Comparison of ENCODE assay signal across 9 cellular contexts in genomic region chr11:34916810-34917780, GRCh38. TPM values are rescaled to one million over a fixed set of nuclear protein-coding genes. Genes with fewer than 3 reads are reported as not detected.
DNase-seq lines count a peak whose midpoint lies in the region; ATAC-seq, FAIRE-seq and TF ChIP-seq lines count a peak whose summit lies in the region.
"Had no signal": no experiment of that assay in that cellular context is flagged by ENCODE, and none has a peak within 500 bp of the region (broad histone marks: within the 10 kb centered on the region; RNA-seq: fewer than 3 reads in every experiment).

No MANE protein-coding gene starts in this region.

- H2AK5ac ChIP-seq in IMR-90 (ENCODE audit: low read depth, low read length) = peak overlapping the region; percentile 82

- H3K27me3 ChIP-seq in IMR-90 (ENCODE audit: control insufficient read depth, insufficient read depth, low read length) (no peaks in the 10 kb centered on the region), GM12878 (replicated peaks in 1 of 2; ENCODE audit: control insufficient read depth in 2 of 2, insufficient read depth in 2 of 2, low read length in 1 of 2) (no peaks in the 10 kb centered on the region)

- H3K4me3 ChIP-seq in GM08714 (ENCODE audit: low read length) (peak overlapping the region; percentile 85), IMR-90 (ENCODE audit: insufficient read depth, low read depth, low read length) (peak overlapping the region; percentile 94), GM12878 (peak overlapping the region; percentile 99)

- no peak for FAIRE-seq in GM12878 (lab: Jason Lieb, UNC)
- FAIRE-seq: endometrium had no signal

- peak overlapping the region; percentile 88 for H2BK5ac ChIP-seq in IMR-90 (ENCODE audit: low read depth, low read length, poor library complexity, severe bottlenecking)

- peak overlapping the region; percentile 86 for H3K56ac ChIP-seq in IMR-90 (ENCODE audit: extremely low read depth, insufficient read depth, low read length)

- peak overlapping the region; percentile 87 for H3K23ac ChIP-seq in IMR-90 (ENCODE audit: low read depth, low read length)

- TF ChIP-seq POLR2A in IMR-90 (IDR thresholded peaks at IDR 0.05; ENCODE audit: low read depth, low read length) = no peak
- TF ChIP-seq POLR2A in GM12878 (IDR thresholded peaks at IDR 0.05; ENCODE audit: low read depth, low read length) = no peak

- H3K14ac ChIP-seq in IMR-90 (replicated peaks; ENCODE audit: low read depth, low read length) = peak overlapping the region; percentile 99

- H3K9me3 ChIP-seq in IMR-90 (ENCODE audit: control insufficient read depth, insufficient read depth, low read length) (no peaks in the 10 kb centered on the region), GM12878 (replicated peaks; ENCODE audit: control insufficient read depth, insufficient read depth, low read length) (no peaks in the 10 kb centered on the region)

- in situ Hi-C loops in IMR-90 (cut with MboI; ENCODE audit: low sequenced_read_pairs) (no loop called here), GM12878 (cut with MboI) (no loop called here)

- H4K5ac ChIP-seq in IMR-90 (ENCODE audit: low read depth, low read length) = peak overlapping the region; percentile 93

- BruUV-seq in IMR-90 (replicated peaks; lab: Mats Ljungman, UMichigan) (TSS peak; percentile 65), GM12878 (replicated peaks; lab: Mats Ljungman, UMichigan) (TSS peak; percentile 69)

- peak; percentile 30 for DNase-seq in IMR-90
- no peak for DNase-seq in GM12878 (ENCODE audit: low read depth, low spot score)
- peak; percentile 16 for DNase-seq in kidney tubule cell (ENCODE audit: low spot score)
- DNase-seq in substantia nigra (lab: John Stamatoyannopoulos, UW) = peak in 4 of 49 donors; percentile 35 to 65 (median 54)
- no peak for DNase-seq in GDM1 (lab: John Stamatoyannopoulos, UW)
- no peak for DNase-seq in ecto neural progenitor cell (ENCODE audit: low spot score)

- H3K9ac ChIP-seq in IMR-90 (ENCODE audit: low read depth, low read length) (peak overlapping the region; percentile 89), GM12878 (ENCODE audit: control insufficient read depth, insufficient read depth, low read length) (peak overlapping the region; percentile 81)

- peak overlapping the region; percentile 87 for H4K91ac ChIP-seq in IMR-90 (ENCODE audit: insufficient read depth, low read depth, low read length)

- H4K8ac ChIP-seq in IMR-90 (ENCODE audit: low read depth in 2 of 2, low read length in 2 of 2) = peak overlapping the region; percentile 66 to 96

- ATAC-seq in GM21528 (IDR thresholded peaks at IDR 0.05; ENCODE audit: low FRiP score, unreplicated experiment) (peak; percentile 37), IMR-90 (ENCODE audit: low read depth) (peak; percentile 16), GM12878 (peak; percentile 42)

- peak overlapping the region; percentile 90 for H2BK120ac ChIP-seq in IMR-90 (ENCODE audit: low read depth, low read length)

- H2AFZ ChIP-seq in IMR-90 (replicated peaks; ENCODE audit: low read length, poor library complexity) (peak overlapping the region; percentile 99), GM12878 (ENCODE audit: control insufficient read depth, low read depth, low read length) (peak overlapping the region; percentile 80)

- H2AK9ac ChIP-seq in IMR-90 (replicated peaks; ENCODE audit: low read depth, low read length, poor library complexity) = peak overlapping the region; percentile 97

- CTCF ChIA-PET in IMR-90 (lab: Yijun Ruan, JAX) = interaction anchor here (0.6 to 1.2 kb wide), 2 partner anchors 10 to 371 kb away, joined by 3 to 5 read pairs; no protein-coding TSS in a partner anchor
- CTCF ChIA-PET in GM12878 (lab: Yijun Ruan, JAX) = interaction anchor here (0.6 to 2.6 kb wide), 10 partner anchors 8 to 488 kb away, joined by 3 to 17 read pairs (median 4); no protein-coding TSS in a partner anchor

- H3K36me3 ChIP-seq in IMR-90 (ENCODE audit: control insufficient read depth, insufficient read depth, low read length) (no peaks in the 10 kb centered on the region), GM12878 (ENCODE audit: control insufficient read depth in 2 of 2, insufficient read depth in 2 of 2, low read length in 1 of 2) (no peaks in the 10 kb centered on the region)

- peak overlapping the region; percentile 97 for H3K4ac ChIP-seq in IMR-90 (ENCODE audit: low read depth, low read length)

- dilution Hi-C loops in IMR-90 (cut with HindIII; ENCODE audit: low sequenced_read_pairs, unreplicated experiment) = no loop called here

- peaks cover 24 to 80% of the 10 kb centered on the region in 2 experiments for H3K79me1 ChIP-seq in IMR-90 (ENCODE audit: low read depth in 1 of 2, low read length in 2 of 2)

- peak overlapping the region; percentile 85 for H3K18ac ChIP-seq in IMR-90 (ENCODE audit: low read depth, low read length)

- H2BK20ac ChIP-seq in IMR-90 (ENCODE audit: low read depth, low read length) = no peak overlapping the region

- POLR2A ChIA-PET in IMR-90 (lab: Charles Lee; ENCODE audit: unreplicated experiment) = interaction anchor here (0.6 to 1.3 kb wide), 3 partner anchors 11 to 241 kb away, joined by 3 to 5 read pairs (median 5); no protein-coding TSS in a partner anchor
- POLR2A ChIA-PET in GM12878 (lab: Charles Lee) = interaction anchor here (0.6 kb wide), 1 partner anchor 1140 kb away, joined by 4 read pairs; no protein-coding TSS in a partner anchor

- TF ChIP-seq RAD21 in IMR-90 (IDR thresholded peaks at IDR 0.05; ENCODE audit: low read length) = no peak
- TF ChIP-seq RAD21 in GM12878 (IDR thresholded peaks at IDR 0.05; ENCODE audit: insufficient read depth, low read depth, low read length) = no peak

- H3K4me1 ChIP-seq in IMR-90 (ENCODE audit: control insufficient read depth, insufficient read depth, low read length) (peaks cover 7% of the 10 kb centered on the region; the same call in 1 of the 2 replicates), GM12878 (ENCODE audit: control insufficient read depth, insufficient read depth, low read length) (no peaks in the 10 kb centered on the region)

- H4K20me1 ChIP-seq in IMR-90 (ENCODE audit: insufficient read depth, low read length) = no peaks in the 10 kb centered on the region
- no peaks in the 10 kb centered on the region for H4K20me1 ChIP-seq in GM12878 (ENCODE audit: control insufficient read depth, insufficient read depth)

- H3K4me2 ChIP-seq in IMR-90 (ENCODE audit: low read depth, low read length) = peak overlapping the region; percentile 49
- peak overlapping the region; percentile 62 for H3K4me2 ChIP-seq in GM12878 (ENCODE audit: control insufficient read depth, insufficient read depth)

- no CpG with 5 or more reads among the region's 26 CpGs for WGBS in IMR-90 (ENCODE audit: extremely low coverage in 2 of 2, insufficient read length in 1 of 2), 2 experiments
- WGBS in GM12878 (ENCODE audit: insufficient coverage, insufficient replicate concordance, low lambda C conversion rate, missing lambda C conversion rate) = 13% methylated on average over 26 of the region's 26 CpGs

- TF ChIP-seq CTCF in IMR-90 (conservative IDR thresholded peaks at IDR 0.05; ENCODE audit: low read depth, low read length) (no peak), GM12878 (IDR thresholded peaks at IDR 0.05 in 2 of 3, conservative IDR thresholded peaks at IDR 0.05 in 1 of 3; ENCODE audit: control insufficient read depth in 2 of 3, extremely low read depth in 1 of 3, insufficient read depth in 1 of 3, low read depth in 3 of 3, low read length in 3 of 3) (no peak)

- no peaks in the 10 kb centered on the region; the same call in 1 of the 2 replicates for H3K9me1 ChIP-seq in IMR-90 (ENCODE audit: insufficient read depth, low read length)

- RAD21 ChIA-PET in GM12878 (lab: Charles Lee; ENCODE audit: unreplicated experiment) = interaction anchor here (0.6 to 0.8 kb wide), 3 partner anchors 8 to 1791 kb away, joined by 3 read pairs; no protein-coding TSS in a partner anchor

- SMC1A ChIA-PET in GM12878 (lab: Charles Lee; ENCODE audit: uncharacterized antibody, unreplicated experiment) = interaction anchor here (0.6 to 2.9 kb wide), 3 partner anchors 9 to 250 kb away, joined by 3 to 10 read pairs (median 4); no protein-coding TSS in a partner anchor

- H3K27ac ChIP-seq in IMR-90 (ENCODE audit: insufficient read depth, low read length) = peak overlapping the region; percentile 89
- peak overlapping the region; percentile 75 for H3K27ac ChIP-seq in GM12878 (ENCODE audit: control insufficient read depth, insufficient read depth)
- H3K27ac ChIP-seq in substantia nigra (ENCODE audit: low read depth, low read length, poor library complexity, severe bottlenecking) = peak overlapping the region; percentile 56

- peaks cover 37% of the 10 kb centered on the region for H3K79me2 ChIP-seq in GM12878 (ENCODE audit: control insufficient read depth, insufficient read depth, low read length)

- intact Hi-C loops in IMR-90 (cut with micrococcal nuclease) = loop anchor here (1.0 kb wide), 1 partner anchor 60 kb away; no protein-coding TSS in a partner anchor
- intact Hi-C loops in GM12878 (cut with micrococcal nuclease; ENCODE audit: unreplicated experiment) = loop anchor here (2.0 kb wide), 1 partner anchor 474 kb away; no protein-coding TSS in a partner anchor

- TF ChIP-seq EP300 in GM12878 (IDR thresholded peaks at IDR 0.05; ENCODE audit: borderline replicate concordance in 1 of 2, control insufficient read depth in 1 of 2, low read depth in 2 of 2, low read length in 2 of 2) = no peak

- H2BK15ac ChIP-seq in IMR-90 (ENCODE audit: low read depth, low read length) = peak overlapping the region; percentile 53; the same call in 1 of the 3 replicates

RNA-seq across cellular contexts. Expression of gene PDHX, which starts 0.7 kb away (rescaled TPM):
- total RNA-seq in IMR-90 (2012; rRNA removed) (26.7 and 37.2 TPM in 2 replicates), GM12878 (2014; rRNA removed) (22.4 and 28.0 TPM in 2 replicates), GM12878 (2014; rRNA removed; fragmentation: Illumina TruSeq; extraction: Trizol) (27.6 and 29.8 TPM in 2 replicates), GM12878 (2021) (27.4 and 31.1 TPM in 2 replicates)
- polyA plus RNA-seq in IMR-90 (2012; rRNA removed) (18.6 and 19.8 TPM in 2 replicates), GM12878 (2011; rRNA removed) (32.7 and 44.5 TPM in 2 replicates), GM12878 (2014; fragmentation: Illumina TruSeq; extraction: Trizol) (28.7 and 31.5 TPM in 2 replicates), GM12878 (2014; fragmentation: Nextera tagmentation; extraction: Ambion mirVana) (10 to 100 TPM; 21.9 to 24.5 TPM), GM12878 (2014; rRNA removed) (13.2 and 14.5 TPM in 2 replicates), GM12878 (2016; fragmentation: Nextera tagmentation; extraction: Ambion mirVana) (10 to 100 TPM; 38.9 to 41.9 TPM)
- polyA plus RNA-seq in IMR-90 (2012; cell fraction: cytosol; rRNA removed) = 6.4 and 6.9 TPM in 2 replicates
- 5.5 and 20.4 TPM in 2 replicates for polyA plus RNA-seq in IMR-90 (2012; cell fraction: nucleus; rRNA removed; ENCODE audit: low replicate concordance)
- total RNA-seq in GM12878 (2013; cell fraction: nucleolus; rRNA removed) = 47.9 and 51.5 TPM in 2 replicates
- 11.6 TPM for polyA plus RNA-seq in GM12878 (2011; ENCODE audit: low read depth)
- 15.1 and 16.0 TPM in 2 replicates for polyA plus RNA-seq in GM12878 (2011; cell fraction: cytosol; rRNA removed)
- 10.1 and 13.1 TPM in 2 replicates for polyA plus RNA-seq in GM12878 (2011; cell fraction: nucleus; rRNA removed)
- 13.1 and 17.5 TPM in 2 replicates for polyA plus RNA-seq in GM12878 (2012)
- polyA minus RNA-seq in GM12878 (2011; rRNA and poly(A)+ RNA removed) = 21.8 and 22.2 TPM in 2 replicates
- polyA minus RNA-seq in GM12878 (2011; cell fraction: cytosol; rRNA and poly(A)+ RNA removed) = 6.9 and 10.9 TPM in 2 replicates
- 12.0 and 19.4 TPM in 2 replicates for polyA minus RNA-seq in GM12878 (2011; cell fraction: nucleus; rRNA and poly(A)+ RNA removed)

RNA-seq across cellular contexts. Expression of gene APIP, which starts 0.9 kb away (rescaled TPM):
- 9.9 and 23.1 TPM in 2 replicates for total RNA-seq in IMR-90 (2012; rRNA removed)
- polyA plus RNA-seq in IMR-90 (2012; rRNA removed) = 13.9 and 16.6 TPM in 2 replicates
- polyA plus RNA-seq in IMR-90 (2012; cell fraction: cytosol; rRNA removed) = 3.9 and 4.0 TPM in 2 replicates
- 1.5 and 13.2 TPM in 2 replicates for polyA plus RNA-seq in IMR-90 (2012; cell fraction: nucleus; rRNA removed; ENCODE audit: low replicate concordance)
- total RNA-seq in GM12878 (2013; cell fraction: nucleolus; rRNA removed) = 5.5 and 5.9 TPM in 2 replicates
- total RNA-seq in GM12878 (2014; rRNA removed) = 34.7 and 40.1 TPM in 2 replicates
- total RNA-seq in GM12878 (2014; rRNA removed; fragmentation: Illumina TruSeq; extraction: Trizol) = 56.3 and 57.0 TPM in 2 replicates
- 40.7 and 40.8 TPM in 2 replicates for total RNA-seq in GM12878 (2021)
- 15.5 TPM for polyA plus RNA-seq in GM12878 (2011; ENCODE audit: low read depth)
- polyA plus RNA-seq in GM12878 (2011; rRNA removed) = 26.8 and 45.5 TPM in 2 replicates
- polyA plus RNA-seq in GM12878 (2011; cell fraction: cytosol; rRNA removed) = 10.4 and 10.6 TPM in 2 replicates
- polyA plus RNA-seq in GM12878 (2011; cell fraction: nucleus; rRNA removed) = 10.1 and 12.0 TPM in 2 replicates
- 27.0 and 28.1 TPM in 2 replicates for polyA plus RNA-seq in GM12878 (2012)
- 52.9 and 63.8 TPM in 2 replicates for polyA plus RNA-seq in GM12878 (2014; fragmentation: Illumina TruSeq; extraction: Trizol)
- polyA plus RNA-seq in GM12878 (2014; fragmentation: Nextera tagmentation; extraction: Ambion mirVana) = 10 to 100 TPM; 85.4 to 87.1 TPM
- 35.5 and 43.4 TPM in 2 replicates for polyA plus RNA-seq in GM12878 (2014; rRNA removed)
- polyA plus RNA-seq in GM12878 (2016; fragmentation: Nextera tagmentation; extraction: Ambion mirVana) = 10 to 100 TPM; 52.6 to 59.4 TPM
- polyA minus RNA-seq in GM12878 (2011; rRNA and poly(A)+ RNA removed) = 4.1 and 6.0 TPM in 2 replicates
- polyA minus RNA-seq in GM12878 (2011; cell fraction: cytosol; rRNA and poly(A)+ RNA removed) = 4.9 and 7.2 TPM in 2 replicates
- 1.8 and 2.3 TPM in 2 replicates for polyA minus RNA-seq in GM12878 (2011; cell fraction: nucleus; rRNA and poly(A)+ RNA removed)

Comparison
In these comparisons a context has a peak if more than half of its experiments do, and no peak if none do; other contexts are left out.
1. DNase-seq: peak in IMR-90 (single experiment) and kidney tubule cell (single experiment); none in GM12878 (single experiment), GDM1 (single experiment) and ecto neural progenitor cell (single experiment).
2. Peak in every context shown above with its lines, with median percentiles within 50 percentile points of each other: H3K4me3 ChIP-seq, ATAC-seq and H3K27ac ChIP-seq.